In the genomic region with DNA sequence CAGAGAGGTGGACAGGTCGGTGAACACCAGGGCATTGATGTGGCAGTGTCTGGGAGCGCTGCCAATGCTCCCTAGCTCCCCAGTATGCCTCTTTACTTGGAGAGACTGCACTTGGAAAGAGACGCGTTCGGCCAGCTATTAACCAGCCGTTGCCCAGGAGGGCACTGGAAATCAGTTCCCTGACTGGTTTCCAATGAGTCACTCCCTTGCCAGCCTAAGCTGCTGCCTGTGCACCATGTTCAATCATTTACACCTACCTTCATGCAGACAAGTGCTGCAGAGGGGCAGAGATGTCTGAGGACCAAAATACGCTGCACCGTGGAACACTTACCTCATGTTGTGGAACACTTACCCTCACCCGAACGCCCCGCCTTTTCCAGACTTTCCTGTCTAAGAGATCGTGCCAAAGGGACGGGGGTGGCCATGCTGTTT, we compare ENCODE assay signal across 15 cellular contexts.
DNase-seq lines count a peak whose midpoint lies in the region; ATAC-seq and TF ChIP-seq lines count a peak whose summit lies in the region.
"Had no signal": no experiment of that assay in that cellular context is flagged by ENCODE, and none has a peak within 500 bp of the region (broad histone marks: within the 10 kb centered on the region; RNA-seq: fewer than 3 reads in every experiment).

No MANE protein-coding gene starts in this region.

- no peaks in the 10 kb centered on the region for H3K27me3 Mint-ChIP-seq in activated B cell treated with CpG ODN at 0.5 μM for 24 hours
- peaks cover 43% of the 10 kb centered on the region for H3K27me3 Mint-ChIP-seq in activated T-cell treated with anti-CD3 and anti-CD28 coated beads, Interleukin-2, amount 50 U/mL, for 24 hours

- no peaks in the 10 kb centered on the region for H3K9me2 ChIP-seq in DOHH2 (replicated peaks; ENCODE audit: control insufficient read depth, low read length)

- H3K36me3 Mint-ChIP-seq in activated B cell treated with CpG ODN at 0.5 μM for 24 hours (ENCODE audit: low read depth) = no peaks in the 10 kb centered on the region
- no peaks in the 10 kb centered on the region for H3K36me3 Mint-ChIP-seq in activated T-cell treated with anti-CD3 and anti-CD28 coated beads, Interleukin-2, amount 50 U/mL, for 24 hours (ENCODE audit: low read depth)
- H3K36me3 Mint-ChIP-seq: activated naive CD4-positive, alpha-beta T cell treated with anti-CD3 and anti-CD28 coated beads, Interleukin-2, amount 50 U/mL, for 24 hours had no signal

- no peaks in the 10 kb centered on the region for H3K9me3 Mint-ChIP-seq in activated B cell treated with CpG ODN at 0.5 μM for 24 hours
- no peaks in the 10 kb centered on the region for H3K9me3 Mint-ChIP-seq in activated T-cell treated with anti-CD3 and anti-CD28 coated beads, Interleukin-2, amount 50 U/mL, for 24 hours
- H3K9me3 Mint-ChIP-seq: activated naive CD4-positive, alpha-beta T cell treated with anti-CD3 and anti-CD28 coated beads, Interleukin-2, amount 50 U/mL, for 24 hours had no signal

- no peak overlapping the region for H3K4me3 ChIP-seq in DOHH2 (ENCODE audit: low read length)
- H3K4me3 ChIP-seq: coronary artery, HAP-1 had no signal

- no peak for TF ChIP-seq CTCF in DOHH2 (IDR thresholded peaks at IDR 0.05; ENCODE audit: low read depth, low read length, poor library complexity, severe bottlenecking)
- TF ChIP-seq CTCF in activated B cell treated with CpG ODN at 0.5 μM for 24 hours (IDR thresholded peaks at IDR 0.05) = no peak

- peaks cover 6% of the 10 kb centered on the region for H3F3A ChIP-seq in DOHH2 (ENCODE audit: control insufficient read depth, insufficient read depth)

- DNase-seq in activated B cell treated with CpG ODN at 0.5 μM for 24 hours (no peak), hypothalamus (lab: John Stamatoyannopoulos, UW) (peak in 32 of 51 donors; percentile 9 to 76 (median 54)), sciatic nerve (ENCODE audit: low spot score) (no peak), NCI-H1417 treated with DMSO at 0.1 percent for 48 hours (lab: John Stamatoyannopoulos, UW) (no peak), NCI-H1694 treated with DMSO at 0.1 percent for 48 hours (lab: John Stamatoyannopoulos, UW) (no peak), DMS79 treated with DMSO at 0.1 percent for 48 hours (lab: John Stamatoyannopoulos, UW) (no peak)
- DNase-seq in activated T-cell treated with anti-CD3 and anti-CD28 coated beads, Interleukin-2, amount 50 U/mL, for 24 hours = no peak
- DNase-seq: BE2C, islet precursor cell, NCI-H510A, T-helper 9 cell had no signal

- H3K79me2 ChIP-seq in DOHH2 (ENCODE audit: control insufficient read depth, low read length) = no peaks in the 10 kb centered on the region

- peak overlapping the region; percentile 85 for H3K4me2 ChIP-seq in DOHH2 (ENCODE audit: low read length)

- peaks cover 73% of the 10 kb centered on the region for H3K4me1 ChIP-seq in DOHH2 (ENCODE audit: control insufficient read depth, low read length)
- H3K4me1 ChIP-seq: BE2C, HAP-1 had no signal

- ATAC-seq in activated B cell treated with CpG ODN at 0.5 μM for 24 hours (ENCODE audit: low read depth) (no peak), sciatic nerve (peak; percentile 24)

- no peaks in the 10 kb centered on the region for H4K20me1 ChIP-seq in DOHH2 (ENCODE audit: control insufficient read depth, insufficient read depth, low read depth, low read length)

- intact Hi-C loops in activated B cell treated with CpG ODN at 0.5 μM for 24 hours (cut with micrococcal nuclease) (no loop called here), sciatic nerve (cut with DNase I) (no loop called here)

- H3K27me3 ChIP-seq in DOHH2 (ENCODE audit: control insufficient read depth, low read length) = no peaks in the 10 kb centered on the region
- H3K27me3 ChIP-seq: BE2C had no signal

- peaks cover 82% of the 10 kb centered on the region for H3K4me1 Mint-ChIP-seq in activated B cell treated with CpG ODN at 0.5 μM for 24 hours
- H3K4me1 Mint-ChIP-seq in activated T-cell treated with anti-CD3 and anti-CD28 coated beads, Interleukin-2, amount 50 U/mL, for 24 hours (ENCODE audit: low read depth) = peaks cover 2% of the 10 kb centered on the region
- H3K4me1 Mint-ChIP-seq: activated naive CD4-positive, alpha-beta T cell treated with anti-CD3 and anti-CD28 coated beads, Interleukin-2, amount 50 U/mL, for 24 hours had no signal

- H3K27ac Mint-ChIP-seq in activated B cell treated with CpG ODN at 0.5 μM for 24 hours = peak overlapping the region; percentile 86
- H3K27ac Mint-ChIP-seq in activated T-cell treated with anti-CD3 and anti-CD28 coated beads, Interleukin-2, amount 50 U/mL, for 24 hours = no peak overlapping the region
- H3K27ac Mint-ChIP-seq: activated naive CD4-positive, alpha-beta T cell treated with anti-CD3 and anti-CD28 coated beads, Interleukin-2, amount 50 U/mL, for 24 hours had no signal

- no peak overlapping the region for H3K4me3 Mint-ChIP-seq in activated B cell treated with CpG ODN at 0.5 μM for 24 hours
- no peak overlapping the region for H3K4me3 Mint-ChIP-seq in activated T-cell treated with anti-CD3 and anti-CD28 coated beads, Interleukin-2, amount 50 U/mL, for 24 hours
- H3K4me3 Mint-ChIP-seq: activated naive CD4-positive, alpha-beta T cell treated with anti-CD3 and anti-CD28 coated beads, Interleukin-2, amount 50 U/mL, for 24 hours had no signal

- POLR2A ChIA-PET in activated B cell treated with CpG ODN at 0.5 μM for 24 hours (lab: Charles Lee) = interaction anchor here (0.6 to 3.3 kb wide), 7 partner anchors 11 to 1008 kb away, joined by 3 to 29 read pairs (median 4); a partner anchor contains a TSS

- CTCF ChIA-PET in activated B cell treated with CpG ODN at 0.5 μM for 24 hours (lab: Charles Lee) = interaction anchor here (0.9 to 1.0 kb wide), 2 partner anchors 14 to 16 kb away, joined by 3 to 4 read pairs; no protein-coding TSS in a partner anchor

- no peak overlapping the region for H3K27ac ChIP-seq in DOHH2 (ENCODE audit: low read depth, low read length)

- no peaks in the 10 kb centered on the region for H3K9me3 ChIP-seq in DOHH2 (ENCODE audit: control insufficient read depth, insufficient read depth, low read length)
- H3K9me3 ChIP-seq: BE2C, HAP-1 had no signal

- peaks cover 5% of the 10 kb centered on the region; the same call in 1 of the 2 replicates for H3K36me3 ChIP-seq in DOHH2 (ENCODE audit: control insufficient read depth, low read length)

Comparison
In these comparisons a context has a peak if more than half of its experiments do, and no peak if none do; other contexts are left out.
1. DNase-seq: peak in hypothalamus (32 of 51); none in activated B cell treated with CpG ODN at 0.5 μM for 24 hours (single experiment), sciatic nerve (single experiment), NCI-H1417 treated with DMSO at 0.1 percent for 48 hours (single experiment), NCI-H1694 treated with DMSO at 0.1 percent for 48 hours (single experiment), activated T-cell treated with anti-CD3 and anti-CD28 coated beads, Interleukin-2, amount 50 U/mL, for 24 hours (single experiment) and DMS79 treated with DMSO at 0.1 percent for 48 hours (single experiment).